In the genomic region with DNA sequence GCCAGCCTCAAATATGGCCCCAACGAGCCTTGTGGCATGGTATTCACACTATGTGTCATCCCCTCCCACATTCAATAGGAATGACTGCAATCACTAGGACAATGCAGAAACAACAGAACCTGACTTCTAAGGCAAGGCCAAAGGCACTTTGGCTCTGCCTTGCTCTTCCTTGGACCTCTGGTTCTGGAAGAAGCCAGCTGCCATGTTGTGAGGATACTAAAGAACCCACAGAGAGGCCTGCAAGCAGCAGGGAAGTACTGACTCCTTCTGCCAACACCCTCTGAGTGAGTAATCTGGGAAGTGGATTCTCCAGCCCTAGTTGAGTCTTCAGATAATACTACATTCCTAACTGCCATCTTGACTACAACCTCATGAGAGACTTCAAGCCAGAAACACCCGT, we compare ENCODE assay signal across 16 cellular contexts.
DNase-seq lines count a peak whose midpoint lies in the region; FAIRE-seq and TF ChIP-seq lines count a peak whose summit lies in the region.
"Had no signal": no experiment of that assay in that cellular context is flagged by ENCODE, and none has a peak within 500 bp of the region (broad histone marks: within the 10 kb centered on the region; RNA-seq: fewer than 3 reads in every experiment).

No MANE protein-coding gene starts in this region.

- H3K79me1 ChIP-seq in neuronal stem cell (ENCODE audit: low read depth, low read length): no peaks in the 10 kb centered on the region

- no peak overlapping the region for H3K23ac ChIP-seq in neuronal stem cell (ENCODE audit: low read depth, low read length, poor library complexity)

- BruUV-seq in Calu3 (replicated peaks; lab: Mats Ljungman, UMichigan): no TSS peak

- TF ChIP-seq CTCF in Calu3 (IDR thresholded peaks at IDR 0.05; ENCODE audit: unreplicated experiment) (no peak), choroid plexus epithelial cell (conservative IDR thresholded peaks at IDR 0.05; ENCODE audit: low read depth, low read length) (no peak)

- intact Hi-C loops in Calu3 (cut with micrococcal nuclease; ENCODE audit: unreplicated experiment) (no loop called here), posterior vena cava (cut with DNase I) (no loop called here)

- no peak overlapping the region for H2BK15ac ChIP-seq in neuronal stem cell (ENCODE audit: low read length)

- FAIRE-seq in small intestine (lab: Jason Lieb, UNC): no peak
- FAIRE-seq: A204.1, GM12878 had no signal

- no peak overlapping the region for H2BK12ac ChIP-seq in neuronal stem cell (ENCODE audit: low read length)

- H3K27me3 Mint-ChIP-seq in Calu3 (ENCODE audit: unreplicated experiment): no peaks in the 10 kb centered on the region
- H3K27me3 Mint-ChIP-seq: B cell; CD4-positive, alpha-beta T cell had no signal

- H3K36me3 ChIP-seq in neuronal stem cell (replicated peaks in 1 of 2; ENCODE audit: control insufficient read depth in 2 of 2, insufficient read depth in 2 of 2, low read length in 2 of 2) (peaks cover 15% of the 10 kb centered on the region in 2 donors), small intestine (ENCODE audit: control insufficient read depth in 2 of 2, insufficient read depth in 2 of 2, low read length in 2 of 2) (peaks cover 0 to 2% of the 10 kb centered on the region in 2 donors)

- no peak overlapping the region for H2AFZ ChIP-seq in neuronal stem cell (ENCODE audit: low read length)
- H2AFZ ChIP-seq: GM23338 had no signal

- H3K4me3 ChIP-seq in choroid plexus epithelial cell (ENCODE audit: low read depth, low read length) (no peak overlapping the region), neuronal stem cell (ENCODE audit: low read length in 2 of 2) (no peak overlapping the region), small intestine (ENCODE audit: low read depth in 1 of 2, low read length in 2 of 2) (no peak overlapping the region)
- H3K4me3 ChIP-seq: GM12878, GM23338 had no signal

- no peak overlapping the region for H4K8ac ChIP-seq in neuronal stem cell (ENCODE audit: low read depth, low read length)

- no peaks in the 10 kb centered on the region for H3K9me3 Mint-ChIP-seq in Calu3 (ENCODE audit: low read depth, unreplicated experiment)
- H3K9me3 Mint-ChIP-seq: GM23338 had no signal

- no peak overlapping the region for H3K9ac ChIP-seq in neuronal stem cell (ENCODE audit: low read depth, low read length, poor library complexity)

- H3K14ac ChIP-seq in neuronal stem cell (ENCODE audit: low read length): no peak overlapping the region

- H3K36me3 Mint-ChIP-seq in Calu3 (ENCODE audit: insufficient read depth, unreplicated experiment): peaks cover 11% of the 10 kb centered on the region

- H2BK5ac ChIP-seq in neuronal stem cell (ENCODE audit: low read length): no peak overlapping the region

- H3K4me1 ChIP-seq in neuronal stem cell (ENCODE audit: control insufficient read depth in 2 of 2, insufficient read depth in 1 of 2, low read depth in 1 of 2, low read length in 2 of 2): peaks cover 7 to 12% of the 10 kb centered on the region in 2 donors
- no peaks in the 10 kb centered on the region for H3K4me1 ChIP-seq in small intestine (ENCODE audit: control insufficient read depth in 2 of 2, insufficient read depth in 1 of 2, low read depth in 1 of 2, low read length in 1 of 2)

- H3K27ac Mint-ChIP-seq in Calu3 (ENCODE audit: unreplicated experiment): peak overlapping the region; percentile 33
- H3K27ac Mint-ChIP-seq: B cell; CD4-positive, alpha-beta T cell; GM23338 had no signal

- CTCF ChIA-PET in Calu3 (lab: Charles Lee): no interaction called here

- H4K91ac ChIP-seq in neuronal stem cell (ENCODE audit: low read depth, low read length, poor library complexity): no peak overlapping the region

- H3K27me3 ChIP-seq in neuronal stem cell (ENCODE audit: control insufficient read depth in 3 of 3, insufficient read depth in 3 of 3, low read depth in 1 of 3, low read length in 3 of 3): no peaks in the 10 kb centered on the region
- H3K27me3 ChIP-seq in small intestine (ENCODE audit: control insufficient read depth in 2 of 2, insufficient read depth in 2 of 2, low read length in 2 of 2): no peaks in the 10 kb centered on the region

- H3K27ac ChIP-seq in neuronal stem cell (replicated peaks; ENCODE audit: low read length) (no peak overlapping the region), small intestine (ENCODE audit: low read depth in 1 of 2, low read length in 1 of 2) (no peak overlapping the region)

- WGBS in neuronal stem cell (ENCODE audit: extremely low coverage in 2 of 2, insufficient read length in 2 of 2, insufficient replicate concordance in 1 of 2), 2 donors: no CpG with 5 or more reads among the region's 2 CpGs
- 57 to 64% (median 61%) methylated on average over 2 of the region's 2 CpGs for WGBS in small intestine, 3 donors

- DNase-seq in Calu3: no peak
- DNase-seq in RKO (ENCODE audit: low spot score): peak; percentile 10
- peak; percentile 11 for DNase-seq in choroid plexus epithelial cell (ENCODE audit: low read depth)
- no peak for DNase-seq in neuronal stem cell (ENCODE audit: low spot score)
- DNase-seq in Kasumi-1 (lab: John Stamatoyannopoulos, UW): no peak
- no peak for DNase-seq in small intestine
- no peak for DNase-seq in posterior vena cava (ENCODE audit: low spot score)
- DNase-seq: C1 segment of cervical spinal cord; CD4-positive, alpha-beta T cell; DMS79; H7; IMR-90 had no signal

- no peak overlapping the region for H2AK5ac ChIP-seq in neuronal stem cell (ENCODE audit: low read depth, low read length)

- H3K9me3 ChIP-seq in neuronal stem cell (replicated peaks in 1 of 2; ENCODE audit: control insufficient read depth in 2 of 2, insufficient read depth in 1 of 2, low read depth in 1 of 2, low read length in 2 of 2): peaks cover 2 to 3% of the 10 kb centered on the region in 2 donors
- no peaks in the 10 kb centered on the region for H3K9me3 ChIP-seq in small intestine (ENCODE audit: control insufficient read depth, low read depth)

- peak overlapping the region; percentile 6 for H3K18ac ChIP-seq in neuronal stem cell (ENCODE audit: low read length)

- no peak overlapping the region for H3K4ac ChIP-seq in neuronal stem cell (ENCODE audit: low read length)

- H3K4me1 Mint-ChIP-seq in Calu3 (ENCODE audit: low read depth, unreplicated experiment): no peaks in the 10 kb centered on the region
- H3K4me1 Mint-ChIP-seq: B cell had no signal

- no peak overlapping the region for H2BK120ac ChIP-seq in neuronal stem cell (ENCODE audit: low read depth, low read length)

- H3K4me2 ChIP-seq in neuronal stem cell (ENCODE audit: insufficient read depth, low read length, poor library complexity, severe bottlenecking): no peak overlapping the region
- H3K4me2 ChIP-seq: GM23338 had no signal

- no peak overlapping the region for H3K4me3 Mint-ChIP-seq in Calu3 (ENCODE audit: low read depth, unreplicated experiment)
- H3K4me3 Mint-ChIP-seq: B cell; CD4-positive, alpha-beta T cell; GM23338 had no signal

Comparison
In these comparisons a context has a peak if more than half of its experiments do, and no peak if none do; other contexts are left out.
1. DNase-seq: peak in RKO (single experiment) and choroid plexus epithelial cell (single experiment); none in Calu3 (single experiment), neuronal stem cell (single experiment), Kasumi-1 (0 of 2), small intestine (single experiment) and posterior vena cava (single experiment).